37 cellular contexts compared by ENCODE assay signal in genomic region chr20:49368596-49368995, GRCh38.
"Had no signal": no experiment of that assay in that cellular context is flagged by ENCODE, and none has a peak within 500 bp of the region (broad histone marks: within the 10 kb centered on the region; RNA-seq: fewer than 3 reads in every experiment).

No MANE protein-coding gene starts in this region.

- DNase-seq: activated B cell treated with CpG ODN at 0.5 μM for 24 hours; activated CD4-positive, alpha-beta memory T cell treated with anti-CD3 and anti-CD28 coated beads, Interleukin-2, amount 10 ng/mL, durations not matched to agents 7 days and 5 days; activated CD4-positive, alpha-beta T cell treated with anti-CD3 and anti-CD28 coated beads for 4 hours; activated CD4-positive, alpha-beta T cell treated with anti-CD3 and anti-CD28 coated beads, Interleukin-2, amount 50 U/mL, for 1 hour; activated CD4-positive, CD25-positive, alpha-beta regulatory T cell treated with anti-CD3 and anti-CD28 coated beads, Interleukin-2, amount 50 U/mL, for 72 hours; activated CD8-positive, alpha-beta memory T cell treated with anti-CD3 and anti-CD28 coated beads for 24 hours; activated CD8-positive, alpha-beta memory T cell treated with anti-CD3 and anti-CD28 coated beads, Interleukin-2, amount 10 ng/mL, durations not matched to agents 7 days and 5 days; activated CD8-positive, alpha-beta memory T cell treated with anti-CD3 and anti-CD28 coated beads, Interleukin-2, amount 50 U/mL, for 48 hours; activated effector memory CD4-positive, alpha-beta T cell treated with Interleukin-2 at 50 U/mL for 16 hours; activated naive CD4-positive, alpha-beta T cell treated with anti-CD3 and anti-CD28 coated beads, Interleukin-2, amount 10 ng/mL, durations not matched to agents 7 days and 5 days; activated naive CD8-positive, alpha-beta T cell treated with anti-CD3 and anti-CD28 coated beads, Interleukin-2, amount 50 U/mL, for 24 hours; activated T-cell treated with anti-CD3 and anti-CD28 coated beads, Interleukin-2, amount 50 U/mL, for 48 hours; anterior cingulate cortex; caudate nucleus; Kasumi-1; KG1; MM.1S; MV-4-11; NCI-H1092; NCI-H1417; NCI-H146; NCI-H187; NCI-H2029 treated with DMSO at 0.1 percent for 48 hours; NCI-H2107; NCI-H2171; NCI-H510A; NCI-H526; NCI-H748 treated with DMSO at 0.1 percent for 48 hours; NK-92 treated with Interleukin-12 subunit alpha and Interleukin-12 subunit beta, amount 100 ng/mL, for 24 hours; PC-3; SIG-M5; T-cell; T-helper 17 cell had no signal

- ATAC-seq: activated CD8-positive, alpha-beta memory T cell treated with anti-CD3 and anti-CD28 coated beads, Interleukin-2, amount 10 ng/mL, durations not matched to agents 7 days and 5 days; activated naive CD8-positive, alpha-beta T cell treated with anti-CD3 and anti-CD28 coated beads, Interleukin-2, amount 50 U/mL, for 24 hours; PC-3; Right ventricle myocardium inferior; SK-N-SH treated with all-trans-retinoic acid at 6 μM for 48 hours; T-cell; T-helper 17 cell had no signal

- H3K27ac ChIP-seq: RWPE1, VCaP had no signal
